1 cellular context compared by ENCODE assay signal in genomic region chrX:118973389-118974087, GRCh38.
A peak's percentile ranks its signal among the peaks of the same experiment; 100 is the strongest.
TF ChIP-seq lines count a peak whose summit lies in the region.

No MANE protein-coding gene starts in this region.

TF ChIP-seq in HepG2, 621 proteins besides CTCF, POLR2A, EP300 and RAD21 (continued from another document):
- TF ChIP-seq, protein P1, sequence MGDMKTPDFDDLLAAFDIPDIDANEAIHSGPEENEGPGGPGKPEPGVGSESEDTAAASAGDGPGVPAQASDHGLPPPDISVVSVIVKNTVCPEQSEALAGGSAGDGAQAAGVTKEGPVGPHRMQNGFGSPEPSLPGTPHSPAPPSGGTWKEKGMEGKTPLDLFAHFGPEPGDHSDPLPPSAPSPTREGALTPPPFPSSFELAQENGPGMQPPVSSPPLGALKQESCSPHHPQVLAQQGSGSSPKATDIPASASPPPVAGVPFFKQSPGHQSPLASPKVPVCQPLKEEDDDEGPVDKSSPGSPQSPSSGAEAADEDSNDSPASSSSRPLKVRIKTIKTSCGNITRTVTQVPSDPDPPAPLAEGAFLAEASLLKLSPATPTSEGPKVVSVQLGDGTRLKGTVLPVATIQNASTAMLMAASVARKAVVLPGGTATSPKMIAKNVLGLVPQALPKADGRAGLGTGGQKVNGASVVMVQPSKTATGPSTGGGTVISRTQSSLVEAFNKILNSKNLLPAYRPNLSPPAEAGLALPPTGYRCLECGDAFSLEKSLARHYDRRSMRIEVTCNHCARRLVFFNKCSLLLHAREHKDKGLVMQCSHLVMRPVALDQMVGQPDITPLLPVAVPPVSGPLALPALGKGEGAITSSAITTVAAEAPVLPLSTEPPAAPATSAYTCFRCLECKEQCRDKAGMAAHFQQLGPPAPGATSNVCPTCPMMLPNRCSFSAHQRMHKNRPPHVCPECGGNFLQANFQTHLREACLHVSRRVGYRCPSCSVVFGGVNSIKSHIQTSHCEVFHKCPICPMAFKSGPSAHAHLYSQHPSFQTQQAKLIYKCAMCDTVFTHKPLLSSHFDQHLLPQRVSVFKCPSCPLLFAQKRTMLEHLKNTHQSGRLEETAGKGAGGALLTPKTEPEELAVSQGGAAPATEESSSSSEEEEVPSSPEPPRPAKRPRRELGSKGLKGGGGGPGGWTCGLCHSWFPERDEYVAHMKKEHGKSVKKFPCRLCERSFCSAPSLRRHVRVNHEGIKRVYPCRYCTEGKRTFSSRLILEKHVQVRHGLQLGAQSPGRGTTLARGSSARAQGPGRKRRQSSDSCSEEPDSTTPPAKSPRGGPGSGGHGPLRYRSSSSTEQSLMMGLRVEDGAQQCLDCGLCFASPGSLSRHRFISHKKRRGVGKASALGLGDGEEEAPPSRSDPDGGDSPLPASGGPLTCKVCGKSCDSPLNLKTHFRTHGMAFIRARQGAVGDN (CRISPR knock-in tag; IDR thresholded peaks at IDR 0.05): peak; percentile 40; the same call in 1 of the 2 replicates
- TF ChIP-seq ZNF891 (CRISPR knock-in tag; IDR thresholded peaks at IDR 0.05): no peak
- 0 out of 2 replicates have a peak, but pooled peaks have one; percentile 34 for TF ChIP-seq ZNF777 (CRISPR knock-in tag; IDR thresholded peaks at IDR 0.05)
- TF ChIP-seq, protein P2, sequence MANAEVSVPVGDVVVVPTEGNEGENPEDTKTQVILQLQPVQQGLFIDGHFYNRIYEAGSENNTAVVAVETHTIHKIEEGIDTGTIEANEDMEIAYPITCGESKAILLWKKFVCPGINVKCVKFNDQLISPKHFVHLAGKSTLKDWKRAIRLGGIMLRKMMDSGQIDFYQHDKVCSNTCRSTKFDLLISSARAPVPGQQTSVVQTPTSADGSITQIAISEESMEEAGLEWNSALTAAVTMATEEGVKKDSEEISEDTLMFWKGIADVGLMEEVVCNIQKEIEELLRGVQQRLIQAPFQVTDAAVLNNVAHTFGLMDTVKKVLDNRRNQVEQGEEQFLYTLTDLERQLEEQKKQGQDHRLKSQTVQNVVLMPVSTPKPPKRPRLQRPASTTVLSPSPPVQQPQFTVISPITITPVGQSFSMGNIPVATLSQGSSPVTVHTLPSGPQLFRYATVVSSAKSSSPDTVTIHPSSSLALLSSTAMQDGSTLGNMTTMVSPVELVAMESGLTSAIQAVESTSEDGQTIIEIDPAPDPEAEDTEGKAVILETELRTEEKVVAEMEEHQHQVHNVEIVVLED (CRISPR knock-in tag; IDR thresholded peaks at IDR 0.05; ENCODE audit: borderline replicate concordance): no peak
